Comparison of ENCODE assay signal across 17 cellular contexts in genomic region chr6:167710521-167710920, GRCh38.
"Had no signal": no experiment of that assay in that cellular context is flagged by ENCODE, and none has a peak within 500 bp of the region (broad histone marks: within the 10 kb centered on the region; RNA-seq: fewer than 3 reads in every experiment).

No MANE protein-coding gene starts in this region.

- H3K79me2 ChIP-seq: hepatocyte had no signal

- H2AFZ ChIP-seq: hepatocyte had no signal

- H3K27ac Mint-ChIP-seq: dendritic cell treated with granulocyte-macrophage colony-stimulating factor and Interleukin-4, amounts not matched to agents 40 ng/mL and 50 ng/mL, for 4 days; effector memory CD8-positive, alpha-beta T cell; mesothelial cell of epicardium; natural killer cell; progenitor cell of endocrine pancreas had no signal

- H3K9me3 Mint-ChIP-seq: dendritic cell treated with granulocyte-macrophage colony-stimulating factor and Interleukin-4, amounts not matched to agents 40 ng/mL and 50 ng/mL, for 4 days; mesothelial cell of epicardium; neural crest cell had no signal

- H3K27ac ChIP-seq: hepatocyte, pancreas had no signal

- FAIRE-seq: endothelial cell of umbilical vein, pancreas, small intestine had no signal

- ATAC-seq: effector memory CD8-positive, alpha-beta T cell; natural killer cell; pancreas; right cardiac atrium had no signal

- DNase-seq: effector memory CD8-positive, alpha-beta T cell; erythroblast; foreskin melanocyte; natural killer cell; occipital lobe; pancreas; right cardiac atrium; small intestine; stimulated activated CD4-positive, alpha-beta T cell treated with anti-CD3 and anti-CD28 coated beads, Interleukin-2, amount 100 ng/mL, for 48 hours; stimulated activated naive CD4-positive, alpha-beta T cell treated with Interleukin-2 at 50 U/mL for 16 hours; trophoblast cell had no signal

- H3K9me3 ChIP-seq: pancreas had no signal

- H3K4me3 ChIP-seq: hepatocyte, pancreas had no signal

- H3K36me3 ChIP-seq: pancreas had no signal

- H3K27me3 ChIP-seq: hepatocyte, pancreas had no signal

- H3K4me3 Mint-ChIP-seq: dendritic cell treated with granulocyte-macrophage colony-stimulating factor and Interleukin-4, amounts not matched to agents 40 ng/mL and 50 ng/mL, for 4 days; effector memory CD8-positive, alpha-beta T cell; mesothelial cell of epicardium; natural killer cell; neural crest cell had no signal

- H3K4me2 ChIP-seq: hepatocyte had no signal

- H3K4me1 ChIP-seq: pancreas had no signal

- H3K36me3 Mint-ChIP-seq: mesothelial cell of epicardium, natural killer cell had no signal
